ENCODE assay signal across 8 cellular contexts in genomic region chr7:43729924-43730248, GRCh38. TPM values are rescaled to one million over a fixed set of nuclear protein-coding genes. Genes with fewer than 3 reads are reported as not detected.
DNase-seq lines count a peak whose midpoint lies in the region; ATAC-seq and TF ChIP-seq lines count a peak whose summit lies in the region.

No MANE protein-coding gene starts in this region.

- TF ChIP-seq POLR2A in right lobe of liver (IDR thresholded peaks at IDR 0.05) (no peak), vagina (IDR thresholded peaks at IDR 0.05) (no peak)

- H3K27me3 ChIP-seq in GM06990 (replicated peaks; ENCODE audit: control insufficient read depth, insufficient read depth, low read length) = no peaks in the 10 kb centered on the region
- H3K27me3 ChIP-seq in ascending aorta = no peaks in the 10 kb centered on the region
- no peaks in the 10 kb centered on the region for H3K27me3 ChIP-seq in right lobe of liver
- H3K27me3 ChIP-seq in vagina = no peaks in the 10 kb centered on the region

- ATAC-seq in HG03066 (IDR thresholded peaks at IDR 0.05; ENCODE audit: low read depth, unreplicated experiment) = peak; percentile 14
- ATAC-seq in right lobe of liver = no peak

- intact Hi-C loops in ascending aorta (cut with DNase I) (loop anchor here (1.0 to 10.0 kb wide), 3 partner anchors 28 to 795 kb away; partner anchors contain the start of genes BLVRA, MRPL32 and PSMA2), right lobe of liver (cut with DNase I) (loop anchor here in 1 of 2 donors (10.0 kb wide), 1 partner anchor 145 kb away; the partner anchor contains the start of gene STK17A), vagina (cut with DNase I) (no loop called here)

- peak overlapping the region; percentile 69 to 88 for H3K27ac ChIP-seq in ascending aorta
- H3K27ac ChIP-seq in right lobe of liver = peak overlapping the region; percentile 41 to 58 (median 56)
- H3K27ac ChIP-seq in vagina = peak overlapping the region; percentile 80

- no peaks in the 10 kb centered on the region for H3K36me3 ChIP-seq in GM06990 (ENCODE audit: control insufficient read depth, insufficient read depth, low read length)
- H3K36me3 ChIP-seq in ascending aorta = no peaks in the 10 kb centered on the region
- no peaks in the 10 kb centered on the region for H3K36me3 ChIP-seq in right lobe of liver
- H3K36me3 ChIP-seq in vagina = no peaks in the 10 kb centered on the region

- no peaks in the 10 kb centered on the region for H3K9me3 ChIP-seq in ascending aorta
- H3K9me3 ChIP-seq in right lobe of liver = no peaks in the 10 kb centered on the region
- no peaks in the 10 kb centered on the region for H3K9me3 ChIP-seq in vagina

- no peak for TF ChIP-seq CTCF in GM06990 (IDR thresholded peaks at IDR 0.05; ENCODE audit: insufficient read depth, low read length, poor library complexity, severe bottlenecking)
- no peak for TF ChIP-seq CTCF in ascending aorta (IDR thresholded peaks at IDR 0.05)
- no peak for TF ChIP-seq CTCF in right lobe of liver (IDR thresholded peaks at IDR 0.05)
- TF ChIP-seq CTCF in vagina (IDR thresholded peaks at IDR 0.05) = no peak

- DNase-seq in GM06990 (ENCODE audit: extremely low read depth, insufficient read length) (no peak), ascending aorta (ENCODE audit: low spot score in 2 of 2) (no peak), right lobe of liver (no peak), vagina (ENCODE audit: extremely low spot score in 2 of 2) (no peak), NCI-H2196 (lab: John Stamatoyannopoulos, UW; ENCODE audit: unreplicated experiment) (no peak), NAMALWA (ENCODE audit: low spot score) (no peak)
- no peak for DNase-seq in activated CD8-positive, alpha-beta memory T cell treated with anti-CD3 and anti-CD28 coated beads, Interleukin-2, amount 50 U/mL, for 4 hours

- 19% methylated on average over 4 of the region's 4 CpGs for WGBS in right lobe of liver (ENCODE audit: insufficient coverage, low coverage, low lambda C conversion rate, missing lambda C conversion rate)

- peaks cover 9 to 10% of the 10 kb centered on the region in 2 donors for H3K4me1 ChIP-seq in ascending aorta
- H3K4me1 ChIP-seq in right lobe of liver = peaks cover 0 to 15% (median 2%) of the 10 kb centered on the region in 4 donors
- peaks cover 29% of the 10 kb centered on the region for H3K4me1 ChIP-seq in vagina

- H3K4me3 ChIP-seq in GM06990 (replicated peaks; ENCODE audit: low read depth, low read length) = peak overlapping the region; percentile 71
- peak overlapping the region; percentile 73 to 82 for H3K4me3 ChIP-seq in ascending aorta
- H3K4me3 ChIP-seq in right lobe of liver = peak overlapping the region; percentile 74 to 90 (median 79)
- peak overlapping the region; percentile 59 to 88 for H3K4me3 ChIP-seq in vagina

RNA-seq across cellular contexts. Expression of gene COA1, which starts 0.6 kb away (rescaled TPM):
- 16.3 TPM for total RNA-seq in ascending aorta
- 10 to 100 TPM; 15.8 to 35.6 (median 19.9) TPM for total RNA-seq in right lobe of liver
- total RNA-seq in vagina = 47.6 TPM

RNA-seq across cellular contexts. Expression of gene BLVRA, which starts 28.6 kb away (rescaled TPM):
- total RNA-seq in ascending aorta = 36.1 TPM
- 10 to 100 TPM in 1 of 6 experiments, 1 to 10 TPM in 5; 3.1 to 14.7 (median 5.6) TPM for total RNA-seq in right lobe of liver
- 65.6 TPM for total RNA-seq in vagina
